In the genomic region with DNA sequence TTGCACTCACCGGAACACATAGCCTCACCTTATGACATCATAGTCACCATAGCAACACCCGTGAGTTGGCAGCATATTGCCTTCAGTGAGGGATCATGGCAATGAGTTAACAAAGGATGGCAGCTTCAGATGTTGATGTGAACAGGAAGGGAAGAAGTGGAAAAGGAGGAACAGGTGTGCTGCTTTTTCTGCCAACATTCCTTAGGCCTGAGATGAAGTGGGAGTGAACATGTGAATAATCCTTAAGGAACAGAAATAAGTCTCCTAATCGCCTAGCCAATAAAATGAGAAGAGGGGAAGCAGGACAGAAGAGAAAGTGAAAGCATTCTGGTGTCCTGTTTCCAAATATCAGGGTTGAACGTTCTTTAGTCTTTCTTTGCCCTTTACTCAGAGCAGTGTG, we compare ENCODE assay signal across 12 cellular contexts.
DNase-seq lines count a peak whose midpoint lies in the region; ATAC-seq and TF ChIP-seq lines count a peak whose summit lies in the region.
"Had no signal": no experiment of that assay in that cellular context is flagged by ENCODE, and none has a peak within 500 bp of the region (broad histone marks: within the 10 kb centered on the region; RNA-seq: fewer than 3 reads in every experiment).

No MANE protein-coding gene starts in this region.

- H3K27ac ChIP-seq in thyroid gland = peak overlapping the region; percentile 14 to 57 (median 56)
- H3K27ac ChIP-seq in brain microvascular endothelial cell = no peak overlapping the region

- no peaks in the 10 kb centered on the region for H3K9me3 ChIP-seq in thyroid gland

- TF ChIP-seq CTCF in thyroid gland (IDR thresholded peaks at IDR 0.05) (no peak), brain microvascular endothelial cell (IDR thresholded peaks at IDR 0.05; ENCODE audit: low read depth, low read length, missing control alignments) (no peak)

- H3K4me3 ChIP-seq in thyroid gland (replicated peaks in 1 of 3) (no peak overlapping the region), brain microvascular endothelial cell (ENCODE audit: low read depth, low read length) (no peak overlapping the region)

- no peaks in the 10 kb centered on the region for H3K36me3 ChIP-seq in thyroid gland
- H3K36me3 ChIP-seq in brain microvascular endothelial cell (replicated peaks) = no peaks in the 10 kb centered on the region

- 31 to 35% methylated on average over 4 of the region's 4 CpGs for WGBS in thyroid gland, 2 donors

- H3K4me1 ChIP-seq in thyroid gland = peaks cover 11 to 13% of the 10 kb centered on the region in 2 donors

- H3K27me3 ChIP-seq in thyroid gland (no peaks in the 10 kb centered on the region), brain microvascular endothelial cell (replicated peaks) (no peaks in the 10 kb centered on the region)

- in situ Hi-C loops in brain microvascular endothelial cell (cut with HindIII; ENCODE audit: low pct_ligation_motif_present, low sequenced_read_pairs) = no loop called here

- intact Hi-C loops in head of caudate nucleus (cut with DNase I) = no loop called here
- intact Hi-C loops in thyroid gland (cut with DNase I) = no loop called here

- DNase-seq in NCI-H510A treated with DMSO at 0.1 percent for 48 hours (lab: John Stamatoyannopoulos, UW) (peak; percentile 18), NCI-H510A (lab: John Stamatoyannopoulos, UW) (no peak), RKO (ENCODE audit: low spot score) (peak; percentile 18), head of caudate nucleus (peak in 24 of 42 donors; percentile 12 to 74 (median 40)), thyroid gland (peak; percentile 26 to 34), brain microvascular endothelial cell (no peak)
- DNase-seq: activated CD4-positive, alpha-beta T cell treated with anti-CD3 and anti-CD28 coated beads, Interleukin-2, amount 50 U/mL, for 4 hours; activated naive CD8-positive, alpha-beta T cell treated with anti-CD3 and anti-CD28 coated beads, Interleukin-2, amount 10 ng/mL, durations not matched to agents 7 days and 5 days; Right ventricle myocardium superior had no signal

- no peak for ATAC-seq in HG02678 (IDR thresholded peaks at IDR 0.05; ENCODE audit: unreplicated experiment)
- ATAC-seq in GM21515 (IDR thresholded peaks at IDR 0.05; ENCODE audit: unreplicated experiment) = no peak
- ATAC-seq: sciatic nerve had no signal

- TF ChIP-seq POLR2A in thyroid gland (IDR thresholded peaks at IDR 0.05) = no peak

Comparison
In these comparisons a context has a peak if more than half of its experiments do, and no peak if none do; other contexts are left out.
1. DNase-seq: peak in NCI-H510A treated with DMSO at 0.1 percent for 48 hours (single experiment), RKO (single experiment), head of caudate nucleus (24 of 42) and thyroid gland (2 of 2); none in NCI-H510A (single experiment) and brain microvascular endothelial cell (single experiment).